Comparison of ENCODE assay signal across 8 cellular contexts in genomic region chr2:105369777-105370690, GRCh38. TPM values are rescaled to one million over a fixed set of nuclear protein-coding genes. Genes with fewer than 3 reads are reported as not detected.
DNase-seq lines count a peak whose midpoint lies in the region; ATAC-seq and TF ChIP-seq lines count a peak whose summit lies in the region.

No MANE protein-coding gene starts in this region.

- ATAC-seq in GM21737 (IDR thresholded peaks at IDR 0.05; ENCODE audit: unreplicated experiment) = peak; percentile 88

- H3K4me1 ChIP-seq in trophoblast cell (ENCODE audit: control insufficient read depth in 1 of 2, insufficient read depth in 2 of 2, low read length in 2 of 2) = peaks cover 0 to 2% of the 10 kb centered on the region in 2 experiments
- H3K4me1 ChIP-seq in transverse colon = peaks cover 11 to 40% (median 24%) of the 10 kb centered on the region in 4 donors

- no peak overlapping the region for H3K23ac ChIP-seq in trophoblast cell (ENCODE audit: low read length)

- H3K18ac ChIP-seq in trophoblast cell (ENCODE audit: low read length) = no peak overlapping the region

- H2AFZ ChIP-seq in trophoblast cell (ENCODE audit: insufficient read depth, low read length, poor library complexity) = no peak overlapping the region

- no peaks in the 10 kb centered on the region for H3K79me1 ChIP-seq in trophoblast cell (ENCODE audit: low read length)

- no peak overlapping the region for H2AK5ac ChIP-seq in trophoblast cell (ENCODE audit: low read length)

- no peak overlapping the region for H4K8ac ChIP-seq in trophoblast cell (ENCODE audit: low read depth, low read length)

- no peaks in the 10 kb centered on the region for H3K79me2 ChIP-seq in trophoblast cell (ENCODE audit: control insufficient read depth, insufficient read depth, low read length, poor library complexity)

- intact Hi-C loops in transverse colon (cut with DNase I; ENCODE audit: low total_unique reads) = loop anchor here (2.0 kb wide), 1 partner anchor 151 kb away; no protein-coding TSS in a partner anchor

- H2BK120ac ChIP-seq in trophoblast cell (ENCODE audit: insufficient read depth, low read length, poor library complexity) = no peak overlapping the region

- H3K36me3 ChIP-seq in trophoblast cell (ENCODE audit: control insufficient read depth in 1 of 2, insufficient read depth in 2 of 2, low read length in 2 of 2) (peaks cover 45 to 66% of the 10 kb centered on the region in 2 experiments), transverse colon (peaks cover 0 to 16% (median 1%) of the 10 kb centered on the region in 4 donors)

- no peak overlapping the region for H4K91ac ChIP-seq in trophoblast cell (ENCODE audit: low read depth, low read length)

- no peak overlapping the region for H2BK5ac ChIP-seq in trophoblast cell (ENCODE audit: low read depth, low read length, poor library complexity)

- no peaks in the 10 kb centered on the region for H3K9me3 ChIP-seq in trophoblast cell (ENCODE audit: insufficient read depth, low read depth, low read length)
- no peaks in the 10 kb centered on the region for H3K9me3 ChIP-seq in transverse colon

- H4K12ac ChIP-seq in trophoblast cell (ENCODE audit: low read depth, low read length) = no peak overlapping the region

- peak; percentile 86 to 97 (median 90) for TF ChIP-seq CTCF in transverse colon (IDR thresholded peaks at IDR 0.05)

- whole genome bisulfite sequencing in trophoblast cell (ENCODE audit: extremely low coverage, insufficient coverage, insufficient read length) = no CpG with 5 or more reads among the region's 30 CpGs
- WGBS in transverse colon (ENCODE audit: low coverage in 1 of 2), 2 donors = 39 to 41% methylated on average over 14 to 30 of the region's 30 CpGs

- H3K27ac ChIP-seq in trophoblast cell (ENCODE audit: low read depth, low read length) (no peak overlapping the region), transverse colon (peak overlapping the region; percentile 35 to 55 (median 44))

- in situ Hi-C loops in SK-MEL-5 (cut with HindIII; ENCODE audit: low pct_unique_long_range_greater_than_20kb, low sequenced_read_pairs) (no loop called here), transverse colon (cut with MboI; ENCODE audit: low pct_ligation_motif_present in 1 of 4, low pct_unique_long_range_greater_than_20kb in 1 of 4, low sequenced_read_pairs in 3 of 4) (loop anchor here (5.0 to 10.0 kb wide), 3 partner anchors 135 to 155 kb away; no protein-coding TSS in a partner anchor)

- DNase-seq in Daoy (ENCODE audit: low read depth) (peak; percentile 67), Kasumi-1 (lab: John Stamatoyannopoulos, UW) (peak; percentile 93 to 94), SK-MEL-5 (ENCODE audit: low read depth, low spot score) (peak; percentile 84), globus pallidus (ENCODE audit: low spot score) (peak; percentile 67), trophoblast cell (peak; percentile 97 to 99), transverse colon (peak; percentile 92)
- DNase-seq in activated naive CD4-positive, alpha-beta T cell treated with Interleukin-2 at 50 U/mL for 16 hours = peak; percentile 89

- no peak for TF ChIP-seq EP300 in transverse colon (IDR thresholded peaks at IDR 0.05; ENCODE audit: low read depth)

- no peak overlapping the region for H2BK12ac ChIP-seq in trophoblast cell (ENCODE audit: low read length)

- H3K27me3 ChIP-seq in trophoblast cell (ENCODE audit: insufficient read depth, low read length) (no peaks in the 10 kb centered on the region), transverse colon (no peaks in the 10 kb centered on the region)

- H3K4me3 ChIP-seq in trophoblast cell (ENCODE audit: low read depth, low read length) (no peak overlapping the region), transverse colon (no peak overlapping the region)

- TF ChIP-seq POLR2A in transverse colon (IDR thresholded peaks at IDR 0.05) = no peak

- no peak overlapping the region for H3K4me2 ChIP-seq in trophoblast cell (ENCODE audit: low read length)

- no peak overlapping the region for H3K14ac ChIP-seq in trophoblast cell (ENCODE audit: low read length)

- no peak overlapping the region for H3K9ac ChIP-seq in trophoblast cell (ENCODE audit: low read length)

- H3K4ac ChIP-seq in trophoblast cell (ENCODE audit: low read depth, low read length) = no peak overlapping the region

RNA-seq across cellular contexts. Expression of gene FHL2, which starts 28.8 kb away (rescaled TPM):
- total RNA-seq in Daoy (2014; rRNA removed; shearing (Covaris generic)) = 147 and 173 TPM in 2 replicates
- total RNA-seq in SK-MEL-5 (2014; rRNA removed; shearing (Covaris generic)) = 36.5 and 40.7 TPM in 2 replicates
- 50.8 and 51.8 TPM in 2 replicates for polyA plus RNA-seq in SK-MEL-5 (2015; cell fraction: cytosol; rRNA removed)
- polyA plus RNA-seq in SK-MEL-5 (2015; cell fraction: nucleus; rRNA removed) = 17.6 and 22.1 TPM in 2 replicates
- polyA plus RNA-seq in trophoblast cell (2013) = 83.4 and 89.8 TPM in 2 replicates
- 100 to 1,000 TPM in 1 of 4 donors, 10 to 100 TPM in 3; 56.1 to 140 (median 89.2) TPM for total RNA-seq in transverse colon

RNA-seq across cellular contexts. Expression of gene C2orf49, which starts 32.7 kb away (rescaled TPM):
- total RNA-seq in Daoy (2014; rRNA removed; shearing (Covaris generic)) = 10.1 and 19.9 TPM in 2 replicates
- total RNA-seq in SK-MEL-5 (2014; rRNA removed; shearing (Covaris generic)) = 19.1 and 20.4 TPM in 2 replicates
- polyA plus RNA-seq in SK-MEL-5 (2015; cell fraction: cytosol; rRNA removed) = 14.8 and 15.5 TPM in 2 replicates
- 14.2 and 17.6 TPM in 2 replicates for polyA plus RNA-seq in SK-MEL-5 (2015; cell fraction: nucleus; rRNA removed)
- polyA plus RNA-seq in trophoblast cell (2013) = 34.1 and 35.9 TPM in 2 replicates
- total RNA-seq in transverse colon = 10 to 100 TPM in 3 of 4 donors, 1 to 10 TPM in 1; 1.8 to 17.6 (median 14.5) TPM

RNA-seq across cellular contexts. Expression of gene TGFBRAP1, which starts 40.5 kb away (rescaled TPM):
- total RNA-seq in Daoy (2014; rRNA removed; shearing (Covaris generic)) = 13.4 and 15.7 TPM in 2 replicates
- 25.1 and 25.5 TPM in 2 replicates for total RNA-seq in SK-MEL-5 (2014; rRNA removed; shearing (Covaris generic))
- 23.8 and 31.1 TPM in 2 replicates for polyA plus RNA-seq in SK-MEL-5 (2015; cell fraction: cytosol; rRNA removed)
- polyA plus RNA-seq in SK-MEL-5 (2015; cell fraction: nucleus; rRNA removed) = 23.5 and 24.9 TPM in 2 replicates
- 16.6 and 17.3 TPM in 2 replicates for polyA plus RNA-seq in trophoblast cell (2013)
- 10 to 100 TPM; 13.1 to 21.8 (median 19.4) TPM for total RNA-seq in transverse colon
